In genomic region chr1:164767257-164768044, GRCh38 we compare ENCODE assay signal across 9 cellular contexts.
DNase-seq lines count a peak whose midpoint lies in the region; ATAC-seq, FAIRE-seq and TF ChIP-seq lines count a peak whose summit lies in the region.
"Had no signal": no experiment of that assay in that cellular context is flagged by ENCODE, and none has a peak within 500 bp of the region (broad histone marks: within the 10 kb centered on the region; RNA-seq: fewer than 3 reads in every experiment).

No MANE protein-coding gene starts in this region.

- peak overlapping the region; percentile 80 for H2BK12ac ChIP-seq in trophoblast cell (ENCODE audit: low read length)

- H3K27me3 ChIP-seq in Peyer's patch (no peaks in the 10 kb centered on the region), trophoblast cell (ENCODE audit: insufficient read depth, low read length) (no peaks in the 10 kb centered on the region), prostate gland (replicated peaks; ENCODE audit: insufficient read depth) (no peaks in the 10 kb centered on the region)

- ATAC-seq in GM21717 (IDR thresholded peaks at IDR 0.05; ENCODE audit: unreplicated experiment) = no peak

- DNase-seq in AG20443 (ENCODE audit: low spot score) = peak; percentile 70
- no peak for DNase-seq in Peyer's patch
- peak; percentile 96 for DNase-seq in fibroblast of mammary gland (ENCODE audit: low read depth)
- peak in 1 of 2 donors; percentile 74 for DNase-seq in trophoblast cell
- no peak for DNase-seq in frontal cortex (ENCODE audit: low spot score in 2 of 2)
- no peak for DNase-seq in SIG-M5 (lab: John Stamatoyannopoulos, UW)
- no peak for DNase-seq in prostate gland (ENCODE audit: low spot score)
- DNase-seq: SHP77 had no signal

- H4K8ac ChIP-seq in trophoblast cell (ENCODE audit: low read depth, low read length) = no peak overlapping the region

- no peak overlapping the region for H4K12ac ChIP-seq in trophoblast cell (ENCODE audit: low read depth, low read length)

- peak overlapping the region; percentile 35 for H3K18ac ChIP-seq in trophoblast cell (ENCODE audit: low read length)

- TF ChIP-seq POLR2A in Peyer's patch (IDR thresholded peaks at IDR 0.05) = no peak
- no peak for TF ChIP-seq POLR2A in prostate gland (IDR thresholded peaks at IDR 0.05)

- no peak overlapping the region for H2AK5ac ChIP-seq in trophoblast cell (ENCODE audit: low read length)

- FAIRE-seq in frontal cortex (lab: Jason Lieb, UNC) = no peak

- H2AFZ ChIP-seq in trophoblast cell (ENCODE audit: insufficient read depth, low read length, poor library complexity) = no peak overlapping the region

- H3K9me3 ChIP-seq in Peyer's patch (no peaks in the 10 kb centered on the region), trophoblast cell (ENCODE audit: insufficient read depth, low read depth, low read length) (no peaks in the 10 kb centered on the region), prostate gland (no peaks in the 10 kb centered on the region)

- no peak overlapping the region for H3K23ac ChIP-seq in trophoblast cell (ENCODE audit: low read length)

- H3K14ac ChIP-seq in trophoblast cell (ENCODE audit: low read length) = peak overlapping the region; percentile 15

- H2BK5ac ChIP-seq in trophoblast cell (ENCODE audit: low read depth, low read length, poor library complexity) = peak overlapping the region; percentile 66

- H3K4me1 ChIP-seq in Peyer's patch = peaks cover 0 to 63% (median 6%) of the 10 kb centered on the region in 4 donors
- peaks cover 15 to 33% of the 10 kb centered on the region in 2 experiments for H3K4me1 ChIP-seq in trophoblast cell (ENCODE audit: control insufficient read depth in 1 of 2, insufficient read depth in 2 of 2, low read length in 2 of 2)
- no peaks in the 10 kb centered on the region for H3K4me1 ChIP-seq in prostate gland (replicated peaks)

- intact Hi-C loops in prostate gland (cut with DNase I) = no loop called here

- peaks cover 6% of the 10 kb centered on the region for H3K79me2 ChIP-seq in trophoblast cell (ENCODE audit: control insufficient read depth, insufficient read depth, low read length, poor library complexity)

- H3K4me2 ChIP-seq in trophoblast cell (ENCODE audit: low read length) = no peak overlapping the region

- H3K4me3 ChIP-seq in Peyer's patch (no peak overlapping the region), fibroblast of mammary gland (ENCODE audit: control insufficient read depth, low read depth, low read length) (no peak overlapping the region), trophoblast cell (ENCODE audit: low read depth, low read length) (no peak overlapping the region), prostate gland (no peak overlapping the region)

- peak overlapping the region; percentile 58 for H2BK120ac ChIP-seq in trophoblast cell (ENCODE audit: insufficient read depth, low read length, poor library complexity)

- no peak overlapping the region for H3K9ac ChIP-seq in trophoblast cell (ENCODE audit: low read length)

- H3K36me3 ChIP-seq in Peyer's patch (no peaks in the 10 kb centered on the region), trophoblast cell (ENCODE audit: control insufficient read depth in 1 of 2, insufficient read depth in 2 of 2, low read length in 2 of 2) (peaks cover 0 to 3% of the 10 kb centered on the region in 2 experiments), prostate gland (no peaks in the 10 kb centered on the region)

- no CpG with 5 or more reads among the region's 8 CpGs for WGBS in trophoblast cell (ENCODE audit: extremely low coverage, insufficient coverage, insufficient read length)
- 83% methylated on average over 8 of the region's 8 CpGs for WGBS in prostate gland

- H3K27ac ChIP-seq in Peyer's patch (peak overlapping the region in 3 of 4 donors; percentile 2 to 66 (median 55)), trophoblast cell (ENCODE audit: low read depth, low read length) (no peak overlapping the region), prostate gland (no peak overlapping the region)

- H3K4ac ChIP-seq in trophoblast cell (ENCODE audit: low read depth, low read length) = peak overlapping the region; percentile 52

- peak overlapping the region; percentile 61 for H4K91ac ChIP-seq in trophoblast cell (ENCODE audit: low read depth, low read length)

- peaks cover 48% of the 10 kb centered on the region for H3K79me1 ChIP-seq in trophoblast cell (ENCODE audit: low read length)

- TF ChIP-seq CTCF in Peyer's patch (IDR thresholded peaks at IDR 0.05) (no peak), fibroblast of mammary gland (conservative IDR thresholded peaks at IDR 0.05; ENCODE audit: control insufficient read depth, insufficient read depth, low read depth, low read length) (no peak), prostate gland (IDR thresholded peaks at IDR 0.05) (no peak)

Comparison
In these comparisons a context has a peak if more than half of its experiments do, and no peak if none do; other contexts are left out.
1. DNase-seq: peak in AG20443 (single experiment) and fibroblast of mammary gland (single experiment); none in Peyer's patch (0 of 3), frontal cortex (0 of 2), SIG-M5 (single experiment) and prostate gland (single experiment).
2. H3K27ac ChIP-seq: peak in Peyer's patch (3 of 4); none in trophoblast cell (single experiment) and prostate gland (0 of 2).